ENCODE assay signal across 1 cellular context in the genomic region with DNA sequence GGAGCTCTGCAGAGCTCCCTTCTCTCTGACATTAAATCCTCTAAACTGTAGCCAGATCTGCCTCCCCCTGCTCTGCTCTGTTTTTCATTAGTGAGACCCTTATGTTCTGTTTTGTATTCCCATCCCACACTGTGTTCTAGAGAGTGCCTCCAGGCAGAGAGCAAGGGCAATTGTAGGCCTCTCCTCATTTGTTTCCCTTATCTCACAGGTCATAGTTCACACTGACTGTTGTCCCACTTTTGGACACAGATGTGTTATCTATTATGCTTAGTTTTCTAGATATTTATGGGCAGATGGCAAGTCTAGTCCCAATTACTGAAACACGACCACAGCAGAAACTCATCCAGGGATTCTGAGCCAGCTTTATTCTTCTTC.
TF ChIP-seq lines count a peak whose summit lies in the region.

No MANE protein-coding gene starts in this region.

TF ChIP-seq in HepG2, 621 proteins besides CTCF, POLR2A, EP300 and RAD21 (continued from another document and continues in another):
- TF ChIP-seq, protein P1, sequence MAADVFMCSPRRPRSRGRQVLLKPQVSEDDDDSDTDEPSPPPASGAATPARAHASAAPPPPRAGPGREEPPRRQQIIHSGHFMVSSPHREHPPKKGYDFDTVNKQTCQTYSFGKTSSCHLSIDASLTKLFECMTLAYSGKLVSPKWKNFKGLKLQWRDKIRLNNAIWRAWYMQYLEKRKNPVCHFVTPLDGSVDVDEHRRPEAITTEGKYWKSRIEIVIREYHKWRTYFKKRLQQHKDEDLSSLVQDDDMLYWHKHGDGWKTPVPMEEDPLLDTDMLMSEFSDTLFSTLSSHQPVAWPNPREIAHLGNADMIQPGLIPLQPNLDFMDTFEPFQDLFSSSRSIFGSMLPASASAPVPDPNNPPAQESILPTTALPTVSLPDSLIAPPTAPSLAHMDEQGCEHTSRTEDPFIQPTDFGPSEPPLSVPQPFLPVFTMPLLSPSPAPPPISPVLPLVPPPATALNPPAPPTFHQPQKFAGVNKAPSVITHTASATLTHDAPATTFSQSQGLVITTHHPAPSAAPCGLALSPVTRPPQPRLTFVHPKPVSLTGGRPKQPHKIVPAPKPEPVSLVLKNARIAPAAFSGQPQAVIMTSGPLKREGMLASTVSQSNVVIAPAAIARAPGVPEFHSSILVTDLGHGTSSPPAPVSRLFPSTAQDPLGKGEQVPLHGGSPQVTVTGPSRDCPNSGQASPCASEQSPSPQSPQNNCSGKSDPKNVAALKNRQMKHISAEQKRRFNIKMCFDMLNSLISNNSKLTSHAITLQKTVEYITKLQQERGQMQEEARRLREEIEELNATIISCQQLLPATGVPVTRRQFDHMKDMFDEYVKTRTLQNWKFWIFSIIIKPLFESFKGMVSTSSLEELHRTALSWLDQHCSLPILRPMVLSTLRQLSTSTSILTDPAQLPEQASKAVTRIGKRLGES (CRISPR knock-in tag; IDR thresholded peaks at IDR 0.05; ENCODE audit: borderline replicate concordance) = no peak
- TF ChIP-seq, protein P2, sequence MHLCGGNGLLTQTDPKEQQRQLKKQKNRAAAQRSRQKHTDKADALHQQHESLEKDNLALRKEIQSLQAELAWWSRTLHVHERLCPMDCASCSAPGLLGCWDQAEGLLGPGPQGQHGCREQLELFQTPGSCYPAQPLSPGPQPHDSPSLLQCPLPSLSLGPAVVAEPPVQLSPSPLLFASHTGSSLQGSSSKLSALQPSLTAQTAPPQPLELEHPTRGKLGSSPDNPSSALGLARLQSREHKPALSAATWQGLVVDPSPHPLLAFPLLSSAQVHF (CRISPR knock-in tag; IDR thresholded peaks at IDR 0.05) = no peak
- TF ChIP-seq, protein P3, sequence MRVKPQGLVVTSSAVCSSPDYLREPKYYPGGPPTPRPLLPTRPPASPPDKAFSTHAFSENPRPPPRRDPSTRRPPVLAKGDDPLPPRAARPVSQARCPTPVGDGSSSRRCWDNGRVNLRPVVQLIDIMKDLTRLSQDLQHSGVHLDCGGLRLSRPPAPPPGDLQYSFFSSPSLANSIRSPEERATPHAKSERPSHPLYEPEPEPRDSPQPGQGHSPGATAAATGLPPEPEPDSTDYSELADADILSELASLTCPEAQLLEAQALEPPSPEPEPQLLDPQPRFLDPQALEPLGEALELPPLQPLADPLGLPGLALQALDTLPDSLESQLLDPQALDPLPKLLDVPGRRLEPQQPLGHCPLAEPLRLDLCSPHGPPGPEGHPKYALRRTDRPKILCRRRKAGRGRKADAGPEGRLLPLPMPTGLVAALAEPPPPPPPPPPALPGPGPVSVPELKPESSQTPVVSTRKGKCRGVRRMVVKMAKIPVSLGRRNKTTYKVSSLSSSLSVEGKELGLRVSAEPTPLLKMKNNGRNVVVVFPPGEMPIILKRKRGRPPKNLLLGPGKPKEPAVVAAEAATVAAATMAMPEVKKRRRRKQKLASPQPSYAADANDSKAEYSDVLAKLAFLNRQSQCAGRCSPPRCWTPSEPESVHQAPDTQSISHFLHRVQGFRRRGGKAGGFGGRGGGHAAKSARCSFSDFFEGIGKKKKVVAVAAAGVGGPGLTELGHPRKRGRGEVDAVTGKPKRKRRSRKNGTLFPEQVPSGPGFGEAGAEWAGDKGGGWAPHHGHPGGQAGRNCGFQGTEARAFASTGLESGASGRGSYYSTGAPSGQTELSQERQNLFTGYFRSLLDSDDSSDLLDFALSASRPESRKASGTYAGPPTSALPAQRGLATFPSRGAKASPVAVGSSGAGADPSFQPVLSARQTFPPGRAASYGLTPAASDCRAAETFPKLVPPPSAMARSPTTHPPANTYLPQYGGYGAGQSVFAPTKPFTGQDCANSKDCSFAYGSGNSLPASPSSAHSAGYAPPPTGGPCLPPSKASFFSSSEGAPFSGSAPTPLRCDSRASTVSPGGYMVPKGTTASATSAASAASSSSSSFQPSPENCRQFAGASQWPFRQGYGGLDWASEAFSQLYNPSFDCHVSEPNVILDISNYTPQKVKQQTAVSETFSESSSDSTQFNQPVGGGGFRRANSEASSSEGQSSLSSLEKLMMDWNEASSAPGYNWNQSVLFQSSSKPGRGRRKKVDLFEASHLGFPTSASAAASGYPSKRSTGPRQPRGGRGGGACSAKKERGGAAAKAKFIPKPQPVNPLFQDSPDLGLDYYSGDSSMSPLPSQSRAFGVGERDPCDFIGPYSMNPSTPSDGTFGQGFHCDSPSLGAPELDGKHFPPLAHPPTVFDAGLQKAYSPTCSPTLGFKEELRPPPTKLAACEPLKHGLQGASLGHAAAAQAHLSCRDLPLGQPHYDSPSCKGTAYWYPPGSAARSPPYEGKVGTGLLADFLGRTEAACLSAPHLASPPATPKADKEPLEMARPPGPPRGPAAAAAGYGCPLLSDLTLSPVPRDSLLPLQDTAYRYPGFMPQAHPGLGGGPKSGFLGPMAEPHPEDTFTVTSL (CRISPR knock-in tag; IDR thresholded peaks at IDR 0.05; ENCODE audit: borderline replicate concordance) = peak; percentile 80
- TF ChIP-seq, protein P4, sequence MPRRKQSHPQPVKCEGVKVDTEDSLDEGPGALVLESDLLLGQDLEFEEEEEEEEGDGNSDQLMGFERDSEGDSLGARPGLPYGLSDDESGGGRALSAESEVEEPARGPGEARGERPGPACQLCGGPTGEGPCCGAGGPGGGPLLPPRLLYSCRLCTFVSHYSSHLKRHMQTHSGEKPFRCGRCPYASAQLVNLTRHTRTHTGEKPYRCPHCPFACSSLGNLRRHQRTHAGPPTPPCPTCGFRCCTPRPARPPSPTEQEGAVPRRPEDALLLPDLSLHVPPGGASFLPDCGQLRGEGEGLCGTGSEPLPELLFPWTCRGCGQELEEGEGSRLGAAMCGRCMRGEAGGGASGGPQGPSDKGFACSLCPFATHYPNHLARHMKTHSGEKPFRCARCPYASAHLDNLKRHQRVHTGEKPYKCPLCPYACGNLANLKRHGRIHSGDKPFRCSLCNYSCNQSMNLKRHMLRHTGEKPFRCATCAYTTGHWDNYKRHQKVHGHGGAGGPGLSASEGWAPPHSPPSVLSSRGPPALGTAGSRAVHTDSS (CRISPR knock-in tag; conservative IDR thresholded peaks at IDR 0.05) = no peak
- TF ChIP-seq, protein P5, sequence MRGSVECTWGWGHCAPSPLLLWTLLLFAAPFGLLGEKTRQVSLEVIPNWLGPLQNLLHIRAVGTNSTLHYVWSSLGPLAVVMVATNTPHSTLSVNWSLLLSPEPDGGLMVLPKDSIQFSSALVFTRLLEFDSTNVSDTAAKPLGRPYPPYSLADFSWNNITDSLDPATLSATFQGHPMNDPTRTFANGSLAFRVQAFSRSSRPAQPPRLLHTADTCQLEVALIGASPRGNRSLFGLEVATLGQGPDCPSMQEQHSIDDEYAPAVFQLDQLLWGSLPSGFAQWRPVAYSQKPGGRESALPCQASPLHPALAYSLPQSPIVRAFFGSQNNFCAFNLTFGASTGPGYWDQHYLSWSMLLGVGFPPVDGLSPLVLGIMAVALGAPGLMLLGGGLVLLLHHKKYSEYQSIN (CRISPR knock-in tag; IDR thresholded peaks at IDR 0.05; ENCODE audit: borderline replicate concordance) = no peak
- TF ChIP-seq SOX5 (CRISPR knock-in tag; IDR thresholded peaks at IDR 0.05; ENCODE audit: borderline replicate concordance) (peak; percentile 81), JARID2 (CRISPR knock-in tag; IDR thresholded peaks at IDR 0.05; ENCODE audit: insufficient replicate concordance) (no peak), FOXJ3 (CRISPR knock-in tag; IDR thresholded peaks at IDR 0.05; ENCODE audit: borderline replicate concordance) (peak; percentile 64; the same call in 1 of the 2 replicates), BCL6 (CRISPR knock-in tag; IDR thresholded peaks at IDR 0.05) (peak; percentile 83), ZFX (CRISPR knock-in tag; IDR thresholded peaks at IDR 0.05; ENCODE audit: low read depth) (peak; percentile 74), ZNF577 (CRISPR knock-in tag; IDR thresholded peaks at IDR 0.05; ENCODE audit: borderline replicate concordance, low read depth) (no peak), HNF4A (CRISPR knock-in tag; IDR thresholded peaks at IDR 0.05) (peak; percentile 87), GATA4 (IDR thresholded peaks at IDR 0.05; ENCODE audit: borderline replicate concordance, low read depth) (peak; percentile 28; the same call in 1 of the 2 replicates), ZBTB1 (CRISPR knock-in tag; IDR thresholded peaks at IDR 0.05; ENCODE audit: borderline replicate concordance) (no peak), KMT2B (CRISPR knock-in tag; IDR thresholded peaks at IDR 0.05) (no peak), CREM (IDR thresholded peaks at IDR 0.05) (peak; percentile 29; the same call in 1 of the 2 replicates), CREM (CRISPR knock-in tag; IDR thresholded peaks at IDR 0.05) (no peak), ZC3H13 (CRISPR knock-in tag; IDR thresholded peaks at IDR 0.05) (no peak), GABPA (IDR thresholded peaks at IDR 0.05; ENCODE audit: low read depth, low read length) (no peak), GABPA (CRISPR knock-in tag; IDR thresholded peaks at IDR 0.05; ENCODE audit: low read depth) (no peak), ZNF331 (CRISPR knock-in tag; IDR thresholded peaks at IDR 0.05) (0 out of 2 replicates have a peak, but pooled peaks have one; percentile 51), SIX4 (CRISPR knock-in tag; IDR thresholded peaks at IDR 0.05) (no peak), PITX1 (CRISPR knock-in tag; IDR thresholded peaks at IDR 0.05) (no peak), HDAC2 (CRISPR knock-in tag; IDR thresholded peaks at IDR 0.05) (peak; percentile 56; the same call in 1 of the 2 replicates), POLR2AphosphoS2 (IDR thresholded peaks at IDR 0.05; ENCODE audit: low read depth, low read length) (no peak), GATAD2A (CRISPR knock-in tag; IDR thresholded peaks at IDR 0.05) (peak; percentile 49), ZNF850 (CRISPR knock-in tag; conservative IDR thresholded peaks at IDR 0.05) (no peak), ZFP36L1 (CRISPR knock-in tag; IDR thresholded peaks at IDR 0.05) (0 out of 2 replicates have a peak, but pooled peaks have one; percentile 33), NR2F2 (IDR thresholded peaks at IDR 0.05; ENCODE audit: borderline replicate concordance, low read depth) (peak; percentile 81), TAF1 (CRISPR knock-in tag; IDR thresholded peaks at IDR 0.05) (no peak), ZBTB20 (CRISPR knock-in tag; IDR thresholded peaks at IDR 0.05; ENCODE audit: borderline replicate concordance, low read depth) (no peak)
- TF ChIP-seq, protein P6, sequence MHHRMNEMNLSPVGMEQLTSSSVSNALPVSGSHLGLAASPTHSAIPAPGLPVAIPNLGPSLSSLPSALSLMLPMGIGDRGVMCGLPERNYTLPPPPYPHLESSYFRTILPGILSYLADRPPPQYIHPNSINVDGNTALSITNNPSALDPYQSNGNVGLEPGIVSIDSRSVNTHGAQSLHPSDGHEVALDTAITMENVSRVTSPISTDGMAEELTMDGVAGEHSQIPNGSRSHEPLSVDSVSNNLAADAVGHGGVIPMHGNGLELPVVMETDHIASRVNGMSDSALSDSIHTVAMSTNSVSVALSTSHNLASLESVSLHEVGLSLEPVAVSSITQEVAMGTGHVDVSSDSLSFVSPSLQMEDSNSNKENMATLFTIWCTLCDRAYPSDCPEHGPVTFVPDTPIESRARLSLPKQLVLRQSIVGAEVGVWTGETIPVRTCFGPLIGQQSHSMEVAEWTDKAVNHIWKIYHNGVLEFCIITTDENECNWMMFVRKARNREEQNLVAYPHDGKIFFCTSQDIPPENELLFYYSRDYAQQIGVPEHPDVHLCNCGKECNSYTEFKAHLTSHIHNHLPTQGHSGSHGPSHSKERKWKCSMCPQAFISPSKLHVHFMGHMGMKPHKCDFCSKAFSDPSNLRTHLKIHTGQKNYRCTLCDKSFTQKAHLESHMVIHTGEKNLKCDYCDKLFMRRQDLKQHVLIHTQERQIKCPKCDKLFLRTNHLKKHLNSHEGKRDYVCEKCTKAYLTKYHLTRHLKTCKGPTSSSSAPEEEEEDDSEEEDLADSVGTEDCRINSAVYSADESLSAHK (CRISPR knock-in tag; IDR thresholded peaks at IDR 0.05; ENCODE audit: borderline replicate concordance) = no peak
- TF ChIP-seq, protein P7, sequence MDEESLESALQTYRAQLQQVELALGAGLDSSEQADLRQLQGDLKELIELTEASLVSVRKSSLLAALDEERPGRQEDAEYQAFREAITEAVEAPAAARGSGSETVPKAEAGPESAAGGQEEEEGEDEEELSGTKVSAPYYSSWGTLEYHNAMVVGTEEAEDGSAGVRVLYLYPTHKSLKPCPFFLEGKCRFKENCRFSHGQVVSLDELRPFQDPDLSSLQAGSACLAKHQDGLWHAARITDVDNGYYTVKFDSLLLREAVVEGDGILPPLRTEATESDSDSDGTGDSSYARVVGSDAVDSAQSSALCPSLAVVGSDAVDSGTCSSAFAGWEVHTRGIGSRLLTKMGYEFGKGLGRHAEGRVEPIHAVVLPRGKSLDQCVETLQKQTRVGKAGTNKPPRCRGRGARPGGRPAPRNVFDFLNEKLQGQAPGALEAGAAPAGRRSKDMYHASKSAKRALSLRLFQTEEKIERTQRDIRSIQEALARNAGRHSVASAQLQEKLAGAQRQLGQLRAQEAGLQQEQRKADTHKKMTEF (CRISPR knock-in tag; IDR thresholded peaks at IDR 0.05) = 0 out of 2 replicates have a peak, but pooled peaks have one; percentile 27
- TF ChIP-seq, protein P8, sequence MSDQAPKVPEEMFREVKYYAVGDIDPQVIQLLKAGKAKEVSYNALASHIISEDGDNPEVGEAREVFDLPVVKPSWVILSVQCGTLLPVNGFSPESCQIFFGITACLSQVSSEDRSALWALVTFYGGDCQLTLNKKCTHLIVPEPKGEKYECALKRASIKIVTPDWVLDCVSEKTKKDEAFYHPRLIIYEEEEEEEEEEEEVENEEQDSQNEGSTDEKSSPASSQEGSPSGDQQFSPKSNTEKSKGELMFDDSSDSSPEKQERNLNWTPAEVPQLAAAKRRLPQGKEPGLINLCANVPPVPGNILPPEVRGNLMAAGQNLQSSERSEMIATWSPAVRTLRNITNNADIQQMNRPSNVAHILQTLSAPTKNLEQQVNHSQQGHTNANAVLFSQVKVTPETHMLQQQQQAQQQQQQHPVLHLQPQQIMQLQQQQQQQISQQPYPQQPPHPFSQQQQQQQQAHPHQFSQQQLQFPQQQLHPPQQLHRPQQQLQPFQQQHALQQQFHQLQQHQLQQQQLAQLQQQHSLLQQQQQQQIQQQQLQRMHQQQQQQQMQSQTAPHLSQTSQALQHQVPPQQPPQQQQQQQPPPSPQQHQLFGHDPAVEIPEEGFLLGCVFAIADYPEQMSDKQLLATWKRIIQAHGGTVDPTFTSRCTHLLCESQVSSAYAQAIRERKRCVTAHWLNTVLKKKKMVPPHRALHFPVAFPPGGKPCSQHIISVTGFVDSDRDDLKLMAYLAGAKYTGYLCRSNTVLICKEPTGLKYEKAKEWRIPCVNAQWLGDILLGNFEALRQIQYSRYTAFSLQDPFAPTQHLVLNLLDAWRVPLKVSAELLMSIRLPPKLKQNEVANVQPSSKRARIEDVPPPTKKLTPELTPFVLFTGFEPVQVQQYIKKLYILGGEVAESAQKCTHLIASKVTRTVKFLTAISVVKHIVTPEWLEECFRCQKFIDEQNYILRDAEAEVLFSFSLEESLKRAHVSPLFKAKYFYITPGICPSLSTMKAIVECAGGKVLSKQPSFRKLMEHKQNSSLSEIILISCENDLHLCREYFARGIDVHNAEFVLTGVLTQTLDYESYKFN (CRISPR knock-in tag; conservative IDR thresholded peaks at IDR 0.05) = peak; percentile 88
- TF ChIP-seq, protein P9, sequence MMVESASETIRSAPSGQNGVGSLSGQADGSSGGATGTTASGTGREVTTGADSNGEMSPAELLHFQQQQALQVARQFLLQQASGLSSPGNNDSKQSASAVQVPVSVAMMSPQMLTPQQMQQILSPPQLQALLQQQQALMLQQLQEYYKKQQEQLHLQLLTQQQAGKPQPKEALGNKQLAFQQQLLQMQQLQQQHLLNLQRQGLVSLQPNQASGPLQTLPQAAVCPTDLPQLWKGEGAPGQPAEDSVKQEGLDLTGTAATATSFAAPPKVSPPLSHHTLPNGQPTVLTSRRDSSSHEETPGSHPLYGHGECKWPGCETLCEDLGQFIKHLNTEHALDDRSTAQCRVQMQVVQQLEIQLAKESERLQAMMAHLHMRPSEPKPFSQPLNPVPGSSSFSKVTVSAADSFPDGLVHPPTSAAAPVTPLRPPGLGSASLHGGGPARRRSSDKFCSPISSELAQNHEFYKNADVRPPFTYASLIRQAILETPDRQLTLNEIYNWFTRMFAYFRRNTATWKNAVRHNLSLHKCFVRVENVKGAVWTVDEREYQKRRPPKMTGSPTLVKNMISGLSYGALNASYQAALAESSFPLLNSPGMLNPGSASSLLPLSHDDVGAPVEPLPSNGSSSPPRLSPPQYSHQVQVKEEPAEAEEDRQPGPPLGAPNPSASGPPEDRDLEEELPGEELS (CRISPR knock-in tag; IDR thresholded peaks at IDR 0.05) = peak; percentile 58
